ENCODE assay signal across 17 cellular contexts in the genomic region with DNA sequence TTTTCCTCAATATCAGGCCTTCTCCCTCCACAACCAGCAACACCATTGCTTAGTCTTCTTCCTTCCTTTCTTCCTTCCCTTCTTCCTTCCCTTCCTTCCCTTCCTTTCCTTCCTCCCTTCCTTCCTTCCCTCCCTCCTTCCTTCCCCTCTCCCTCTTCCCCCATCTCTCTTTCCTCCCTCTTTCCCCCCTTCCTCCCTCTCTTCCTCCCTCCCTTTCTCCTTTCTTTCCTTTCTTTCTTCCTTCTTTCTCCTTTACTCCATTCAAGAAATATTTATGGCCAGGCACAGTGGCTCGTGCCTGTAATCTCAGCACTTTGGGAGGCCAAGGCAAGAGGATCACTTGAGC.
DNase-seq lines count a peak whose midpoint lies in the region; FAIRE-seq and TF ChIP-seq lines count a peak whose summit lies in the region.
"Had no signal": no experiment of that assay in that cellular context is flagged by ENCODE, and none has a peak within 500 bp of the region (broad histone marks: within the 10 kb centered on the region; RNA-seq: fewer than 3 reads in every experiment).

No MANE protein-coding gene starts in this region.

- H3K27me3 ChIP-seq in GM23248 (replicated peaks; ENCODE audit: insufficient read depth) (no peaks in the 10 kb centered on the region), astrocyte (ENCODE audit: insufficient read depth, low read length) (no peaks in the 10 kb centered on the region), esophagus (ENCODE audit: control insufficient read depth in 1 of 2, insufficient read depth in 2 of 2, low read length in 2 of 2) (no peaks in the 10 kb centered on the region)
- H3K27me3 ChIP-seq: esophagus muscularis mucosa had no signal

- WGBS in GM23248 (ENCODE audit: low coverage in 1 of 2, low lambda C conversion rate in 2 of 2, missing lambda C conversion rate in 2 of 2), 2 experiments = 88 to 95% methylated on average over 1 of the region's 1 CpG
- 62 to 77% methylated on average over 1 of the region's 1 CpG for WGBS in esophagus, 2 donors

- H3F3A ChIP-seq in GM23248 (ENCODE audit: insufficient read depth) = peaks cover 14% of the 10 kb centered on the region

- H3K9ac ChIP-seq in GM23248 = no peak overlapping the region
- H3K9ac ChIP-seq in astrocyte (ENCODE audit: low read length) = no peak overlapping the region
- H3K9ac ChIP-seq: parathyroid adenoma had no signal

- no peak overlapping the region for H3K27ac Mint-ChIP-seq in astrocyte (ENCODE audit: unreplicated experiment)
- H3K27ac Mint-ChIP-seq: activated naive CD4-positive, alpha-beta T cell treated with anti-CD3 and anti-CD28 coated beads for 36 hours had no signal

- no peaks in the 10 kb centered on the region for H3K79me2 ChIP-seq in GM23248 (ENCODE audit: insufficient read depth)
- H3K79me2 ChIP-seq in astrocyte (ENCODE audit: insufficient read depth, low read length) = no peaks in the 10 kb centered on the region
- H3K79me2 ChIP-seq: parathyroid adenoma had no signal

- no peaks in the 10 kb centered on the region for H3K9me2 ChIP-seq in GM23248 (ENCODE audit: insufficient read depth)

- H2AFZ ChIP-seq in GM23248 (no peak overlapping the region), astrocyte (ENCODE audit: low read depth, low read length) (no peak overlapping the region)
- H2AFZ ChIP-seq: parathyroid adenoma had no signal

- FAIRE-seq in astrocyte (lab: Jason Lieb, UNC) (no peak), D721Med (lab: Jason Lieb, UNC) (no peak)

- H3K4me3 ChIP-seq in GM23248 (no peak overlapping the region), astrocyte (ENCODE audit: insufficient read depth, low read depth, low read length) (no peak overlapping the region), esophagus (ENCODE audit: low read depth in 1 of 2, low read length in 2 of 2) (no peak overlapping the region), skin epidermis (no peak overlapping the region)
- H3K4me3 ChIP-seq: esophagus muscularis mucosa had no signal

- H3K36me3 Mint-ChIP-seq in astrocyte (ENCODE audit: low read depth, unreplicated experiment) = peaks cover 4% of the 10 kb centered on the region

- no peak overlapping the region for H3K4me3 Mint-ChIP-seq in astrocyte (ENCODE audit: unreplicated experiment)
- H3K4me3 Mint-ChIP-seq: activated naive CD4-positive, alpha-beta T cell treated with anti-CD3 and anti-CD28 coated beads for 36 hours; CD8-positive, alpha-beta memory T cell had no signal

- DNase-seq in GM23248 (no peak), astrocyte (ENCODE audit: low read depth) (no peak), D721Med (ENCODE audit: insufficient read length, low spot score) (no peak), anterior cingulate cortex (lab: John Stamatoyannopoulos, UW) (no peak), GM20000 (ENCODE audit: low spot score) (no peak), NCI-H446 (lab: John Stamatoyannopoulos, UW) (no peak)
- DNase-seq: activated CD4-positive, alpha-beta T cell treated with anti-CD3 and anti-CD28 coated beads, Interleukin-2, amount 50 U/mL, for 4 hours; activated naive CD4-positive, alpha-beta T cell treated with anti-CD3 and anti-CD28 coated beads for 36 hours; CD8-positive, alpha-beta memory T cell; DND-41; NCI-H187 treated with DMSO at 0.1 percent for 48 hours; stimulated activated CD4-positive, alpha-beta T cell treated with anti-CD3 and anti-CD28 coated beads, Interleukin-12 subunit alpha, Interleukin-12 subunit beta, amount 100 ng/mL, for 4 hours; stimulated activated naive CD4-positive, alpha-beta T cell had no signal

- H3K27ac ChIP-seq in GM23248 (peak overlapping the region; percentile 72), astrocyte (ENCODE audit: low read depth, low read length) (peak overlapping the region; percentile 3), esophagus (ENCODE audit: low read depth in 2 of 2, low read length in 1 of 2) (peak overlapping the region; percentile 48 to 56), skin epidermis (peak overlapping the region in 19 of 21 experiments; percentile 9 to 86 (median 70))
- H3K27ac ChIP-seq: parathyroid adenoma had no signal

- H3K36me3 ChIP-seq in GM23248 (ENCODE audit: low read depth) (no peaks in the 10 kb centered on the region), astrocyte (ENCODE audit: insufficient read depth, low read length) (no peaks in the 10 kb centered on the region), esophagus (ENCODE audit: control insufficient read depth in 2 of 2, insufficient read depth in 2 of 2, low read length in 1 of 2) (no peaks in the 10 kb centered on the region)
- H3K36me3 ChIP-seq: esophagus muscularis mucosa had no signal

- H3K9me3 ChIP-seq in GM23248 (ENCODE audit: low read depth) (no peaks in the 10 kb centered on the region), astrocyte (ENCODE audit: insufficient read depth, low read depth, low read length) (no peaks in the 10 kb centered on the region), esophagus (ENCODE audit: control insufficient read depth in 2 of 2, insufficient read depth in 1 of 2, low read depth in 1 of 2, low read length in 1 of 2) (no peaks in the 10 kb centered on the region)

- H3K4me2 ChIP-seq in GM23248 (ENCODE audit: unreplicated experiment) = no peak overlapping the region
- H3K4me2 ChIP-seq in astrocyte (ENCODE audit: low read length) = no peak overlapping the region

- H3K4me1 ChIP-seq in GM23248 (ENCODE audit: insufficient read depth) = peaks cover 46% of the 10 kb centered on the region
- H3K4me1 ChIP-seq in astrocyte (ENCODE audit: insufficient read depth, low read length) = peaks cover 27% of the 10 kb centered on the region
- H3K4me1 ChIP-seq in esophagus (ENCODE audit: control insufficient read depth in 2 of 2, insufficient read depth in 2 of 2, low read length in 1 of 2) = peaks cover 3 to 14% of the 10 kb centered on the region in 2 donors

- TF ChIP-seq CTCF in astrocyte (IDR thresholded peaks at IDR 0.05; ENCODE audit: insufficient read depth, low read depth, low read length) (no peak), D721Med (IDR thresholded peaks at IDR 0.05; ENCODE audit: insufficient read depth, missing control alignments) (no peak), GM20000 (IDR thresholded peaks at IDR 0.05; ENCODE audit: extremely low read depth, missing control alignments) (no peak)

- in situ Hi-C loops in GM23248 (cut with MboI) = no loop called here

- peaks cover 10% of the 10 kb centered on the region for H3K9me3 Mint-ChIP-seq in astrocyte (ENCODE audit: unreplicated experiment)

- H4K20me1 ChIP-seq in GM23248 (ENCODE audit: insufficient read depth) (no peaks in the 10 kb centered on the region), astrocyte (ENCODE audit: insufficient read depth, low read length) (no peaks in the 10 kb centered on the region)

- peaks cover 14% of the 10 kb centered on the region for H3K4me1 Mint-ChIP-seq in astrocyte (ENCODE audit: low read depth, unreplicated experiment)
- H3K4me1 Mint-ChIP-seq: CD8-positive, alpha-beta memory T cell had no signal

- H3K27me3 Mint-ChIP-seq in astrocyte (ENCODE audit: low read depth, unreplicated experiment) = peaks cover 9% of the 10 kb centered on the region

Comparison
In these comparisons a context has a peak if more than half of its experiments do, and no peak if none do; other contexts are left out.
1. H3K27ac ChIP-seq: peak in every context shown above with its lines; median percentile 72 in GM23248; 70 in skin epidermis; 52 in esophagus; 3 in astrocyte.